In the genomic region with DNA sequence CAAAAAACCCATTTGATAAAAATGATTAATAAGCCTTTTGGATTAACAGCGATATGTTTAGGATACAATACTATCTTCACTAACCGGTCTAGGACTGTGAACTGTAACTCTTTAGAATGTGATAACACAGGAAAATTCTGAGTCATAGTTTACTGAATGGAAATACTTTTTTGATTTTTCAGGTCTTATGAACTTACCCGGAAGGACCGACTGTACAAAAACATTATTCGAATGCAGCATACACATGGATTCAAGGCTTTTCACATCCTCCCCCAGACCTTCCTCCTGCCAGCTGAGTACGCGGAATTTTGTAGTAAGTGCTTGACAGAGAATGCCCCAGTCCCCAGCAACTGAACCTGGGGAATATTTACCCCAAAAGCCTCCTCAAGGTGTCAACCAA, we compare ENCODE assay signal across 23 cellular contexts.
"Had no signal": no experiment of that assay in that cellular context is flagged by ENCODE, and none has a peak within 500 bp of the region (broad histone marks: within the 10 kb centered on the region; RNA-seq: fewer than 3 reads in every experiment).

No MANE protein-coding gene starts in this region.

- H3K27me3 Mint-ChIP-seq: progenitor cell of endocrine pancreas had no signal

- H3K27ac Mint-ChIP-seq: activated T-helper 2 cell treated with anti-CD3 and anti-CD28 coated beads, Interferon-gamma antibody, Interleukin-2, Interleukin-4, amounts not matched to agents 10 μg/mL and 5 μg/mL and 100 μg/mL, durations not matched to agents 14 hours and 24 hours and 36 hours; endodermal cell; mesothelial cell of epicardium; natural killer cell; progenitor cell of endocrine pancreas had no signal

- DNase-seq: activated CD4-positive, alpha-beta T cell treated with anti-CD3 and anti-CD28 coated beads, Interleukin-2, amount 50 U/mL, for 1 hour; activated naive CD4-positive, alpha-beta T cell treated with Interleukin-2 at 50 U/mL for 16 hours; activated T-cell treated with anti-CD3 and anti-CD28 coated beads, Interleukin-2, amount 50 U/mL, for 1 hour; aorta; brain microvascular endothelial cell; central memory CD4-positive, alpha-beta T cell; colonic mucosa; endodermal cell; foreskin keratinocyte; natural killer cell; SK-N-SH; spleen; stimulated activated CD4-positive, alpha-beta T cell treated with anti-CD3 and anti-CD28 coated beads, Interleukin-4, amount 100 ng/mL, for 24 hours; stomach had no signal

- H3K4me3 ChIP-seq: colonic mucosa, lung, right atrium auricular region, spleen, stomach, suprapubic skin, tibial nerve had no signal

- H3K4me3 Mint-ChIP-seq: endodermal cell, mesothelial cell of epicardium, natural killer cell had no signal

- H3K4me1 Mint-ChIP-seq: endodermal cell, mesothelial cell of epicardium, natural killer cell had no signal

- ATAC-seq: activated CD4-positive, CD25-positive, alpha-beta regulatory T cell treated with anti-CD3 and anti-CD28 coated beads, Interleukin-2, amount 50 U/mL, for 24 hours; foreskin keratinocyte; left lobe of liver; natural killer cell had no signal
